ENCODE assay signal across 17 cellular contexts in the genomic region with DNA sequence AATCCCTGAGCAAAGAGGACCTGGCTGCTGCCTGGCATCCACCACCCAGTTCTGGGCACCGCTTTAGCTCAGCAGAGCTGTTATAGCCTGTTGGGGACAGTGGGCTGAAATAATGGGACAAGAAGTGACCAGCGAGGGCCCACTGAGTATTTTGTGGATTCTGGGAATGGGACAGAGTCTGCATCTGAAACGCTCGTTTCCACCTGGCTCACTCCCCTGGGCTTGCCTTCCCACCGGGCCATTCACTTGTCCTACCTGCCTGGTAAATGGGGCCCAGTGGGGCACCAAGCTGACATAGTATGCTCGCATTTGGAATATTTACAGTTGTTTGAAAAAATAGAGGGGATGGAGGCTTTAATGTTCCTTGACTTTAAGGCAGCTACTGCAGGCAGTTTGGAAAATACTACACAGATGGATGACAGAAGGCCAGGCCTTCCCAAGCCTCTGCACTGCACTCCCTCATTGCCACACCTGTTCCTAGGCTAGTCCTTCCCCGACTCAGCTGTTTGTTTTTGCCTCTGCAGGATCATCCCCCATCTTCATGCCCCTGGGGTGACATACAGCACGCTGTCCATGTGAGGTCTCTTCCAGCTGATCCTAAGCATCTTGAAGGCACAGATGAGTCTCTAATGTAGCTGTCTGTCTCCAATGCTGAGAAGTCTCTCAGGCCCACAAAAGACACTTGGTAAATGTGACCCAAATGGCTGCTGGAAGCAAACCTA.
DNase-seq lines count a peak whose midpoint lies in the region; ATAC-seq, FAIRE-seq and TF ChIP-seq lines count a peak whose summit lies in the region.
"Had no signal": no experiment of that assay in that cellular context is flagged by ENCODE, and none has a peak within 500 bp of the region (broad histone marks: within the 10 kb centered on the region; RNA-seq: fewer than 3 reads in every experiment).

No MANE protein-coding gene starts in this region.

- H3K79me2 ChIP-seq in H9 (ENCODE audit: insufficient read depth, low read length) (no peaks in the 10 kb centered on the region), H1 (ENCODE audit: control insufficient read depth in 1 of 2, insufficient read depth in 2 of 2, low read length in 2 of 2) (no peaks in the 10 kb centered on the region)

- no peak overlapping the region; a peak in 2 of 7 replicates for H3K27ac Mint-ChIP-seq in H9

- H3K36me3 Mint-ChIP-seq in H9 (ENCODE audit: insufficient read depth in 1 of 3, low read depth in 3 of 3) = no peaks in the 10 kb centered on the region; a peak in 1 of 7 replicates

- H3K27me3 ChIP-seq in H9 (ENCODE audit: insufficient read depth, low read length) (no peaks in the 10 kb centered on the region), H1 (replicated peaks in 1 of 4; ENCODE audit: control insufficient read depth in 3 of 4, extremely low read depth in 1 of 4, insufficient read depth in 3 of 4, low read length in 3 of 4) (peaks cover 0 to 10% (median 5%) of the 10 kb centered on the region in 4 experiments; a peak in 4 of 7 replicates), neuronal stem cell (ENCODE audit: control insufficient read depth in 3 of 3, insufficient read depth in 3 of 3, low read depth in 1 of 3, low read length in 3 of 3) (no peaks in the 10 kb centered on the region), lower lobe of right lung (ENCODE audit: low read depth) (no peaks in the 10 kb centered on the region), suprapubic skin (no peaks in the 10 kb centered on the region)
- H3K27me3 ChIP-seq: SJSA1 had no signal

- H3K18ac ChIP-seq in H9 (ENCODE audit: insufficient read length, low read depth, low read length) (no peak overlapping the region), H1 (ENCODE audit: extremely low read depth, low read length) (no peak overlapping the region), neuronal stem cell (ENCODE audit: low read length) (no peak overlapping the region)

- no peak overlapping the region for H3K4me2 ChIP-seq in H9 (ENCODE audit: insufficient read depth, insufficient read length, low read length)
- 0 out of 4 replicates have a peak overlapping the region, but pooled peaks of 1 of the 2 experiments have one; percentile 4 for H3K4me2 ChIP-seq in H1 (ENCODE audit: insufficient read depth in 1 of 2, low read depth in 2 of 2, low read length in 2 of 2)
- no peak overlapping the region for H3K4me2 ChIP-seq in neuronal stem cell (ENCODE audit: insufficient read depth, low read length, poor library complexity, severe bottlenecking)

- H2BK15ac ChIP-seq in H9 (ENCODE audit: low read depth, low read length) (no peak overlapping the region), H1 (ENCODE audit: low read length) (no peak overlapping the region), neuronal stem cell (ENCODE audit: low read length) (no peak overlapping the region)

- H2AK5ac ChIP-seq in H9 (ENCODE audit: insufficient read length, low read length) = no peak overlapping the region
- no peak overlapping the region for H2AK5ac ChIP-seq in H1 (ENCODE audit: low read depth, low read length)
- no peak overlapping the region for H2AK5ac ChIP-seq in neuronal stem cell (ENCODE audit: low read depth, low read length)

- H3K4me1 ChIP-seq in H9 (ENCODE audit: insufficient read depth, low read length) (peaks cover 12% of the 10 kb centered on the region), H1 (replicated peaks in 1 of 4; ENCODE audit: control insufficient read depth in 3 of 4, insufficient read depth in 4 of 4, low read length in 3 of 4) (peaks cover 11 to 33% (median 23%) of the 10 kb centered on the region in 4 experiments), neuronal stem cell (ENCODE audit: control insufficient read depth in 2 of 2, insufficient read depth in 1 of 2, low read depth in 1 of 2, low read length in 2 of 2) (peaks cover 10 to 14% of the 10 kb centered on the region in 2 donors), lower lobe of right lung (no peaks in the 10 kb centered on the region), suprapubic skin (no peaks in the 10 kb centered on the region)

- H3T11ph ChIP-seq in H9 (ENCODE audit: low read length) = no peak overlapping the region

- POLR2A ChIA-PET in H1 (lab: Charles Lee; ENCODE audit: partially characterized antibody) = interaction anchor here (1.1 to 1.3 kb wide), 3 partner anchors 11 to 21 kb away, joined by 3 to 4 read pairs (median 3); no protein-coding TSS in a partner anchor

- no peak for ATAC-seq in lower lobe of right lung
- no peak for ATAC-seq in GM21423 (IDR thresholded peaks at IDR 0.05; ENCODE audit: unreplicated experiment)
- ATAC-seq in HG02938 (IDR thresholded peaks at IDR 0.05; ENCODE audit: unreplicated experiment) = no peak

- H2BK5ac ChIP-seq in H9 (ENCODE audit: insufficient read length, low read length) = no peak overlapping the region
- no peak overlapping the region for H2BK5ac ChIP-seq in H1 (ENCODE audit: low read depth, low read length)
- H2BK5ac ChIP-seq in neuronal stem cell (ENCODE audit: low read length) = no peak overlapping the region

- no peaks in the 10 kb centered on the region for H3K9me3 Mint-ChIP-seq in H9

- H4K20me1 ChIP-seq in H9 (ENCODE audit: control insufficient read depth, insufficient read depth, insufficient read length) (no peaks in the 10 kb centered on the region), H1 (replicated peaks in 1 of 2; ENCODE audit: control insufficient read depth in 1 of 2, insufficient read depth in 2 of 2, low read length in 2 of 2) (no peaks in the 10 kb centered on the region)

- peaks cover 67% of the 10 kb centered on the region for H3K27me3 Mint-ChIP-seq in H9 (ENCODE audit: low read depth)

- H3K4me3 ChIP-seq in H1 (ENCODE audit: extremely low read depth in 1 of 4, insufficient read depth in 2 of 4, low read depth in 3 of 4, low read length in 4 of 4) (no peak overlapping the region), neuronal stem cell (ENCODE audit: low read length in 2 of 2) (no peak overlapping the region), lower lobe of right lung (no peak overlapping the region), suprapubic skin (no peak overlapping the region)
- H3K4me3 ChIP-seq: SJSA1 had no signal

- no peak for TF ChIP-seq RAD21 in H1 (IDR thresholded peaks at IDR 0.05 in 1 of 2, conservative IDR thresholded peaks at IDR 0.05 in 1 of 2; ENCODE audit: low read depth in 2 of 2, low read length in 2 of 2)

- H3K14ac ChIP-seq in H9 (ENCODE audit: insufficient read depth, low read length) = no peak overlapping the region
- H3K14ac ChIP-seq in H1 (ENCODE audit: insufficient read length) = no peak overlapping the region
- H3K14ac ChIP-seq in neuronal stem cell (ENCODE audit: low read length) = no peak overlapping the region

- H3K23ac ChIP-seq in H9 (ENCODE audit: insufficient read length, low read depth, low read length) (no peak overlapping the region), H1 (ENCODE audit: insufficient read length) (no peak overlapping the region), neuronal stem cell (ENCODE audit: low read depth, low read length, poor library complexity) (no peak overlapping the region)

- H4K8ac ChIP-seq in H9 (replicated peaks; ENCODE audit: insufficient read length, low read depth, low read length) = no peak overlapping the region
- H4K8ac ChIP-seq in H1 (ENCODE audit: extremely low read depth, insufficient read depth, low read length) = no peak overlapping the region
- H4K8ac ChIP-seq in neuronal stem cell (ENCODE audit: low read depth, low read length) = no peak overlapping the region

- CTCF ChIA-PET in H1 (lab: Charles Lee; ENCODE audit: partially characterized antibody) = interaction anchor here (0.8 to 1.8 kb wide), 6 partner anchors 10 to 142 kb away, joined by 3 to 10 read pairs (median 4); no protein-coding TSS in a partner anchor

- H4K5ac ChIP-seq in H9 (ENCODE audit: insufficient read length, low read depth, low read length) (no peak overlapping the region), H1 (ENCODE audit: insufficient read length, low read depth, low read length) (no peak overlapping the region)

- no peak overlapping the region for H3K4ac ChIP-seq in H9 (ENCODE audit: low read depth, low read length)
- H3K4ac ChIP-seq in H1 (replicated peaks; ENCODE audit: insufficient read length, low read depth, low read length) = no peak overlapping the region
- H3K4ac ChIP-seq in neuronal stem cell (ENCODE audit: low read length) = no peak overlapping the region

- H2AFZ ChIP-seq in H9 (ENCODE audit: low read length) (no peak overlapping the region), H1 (ENCODE audit: low read length) (no peak overlapping the region), neuronal stem cell (ENCODE audit: low read length) (no peak overlapping the region)

- H3K79me1 ChIP-seq in H9 (ENCODE audit: insufficient read depth, low read depth, low read length, poor library complexity, severe bottlenecking) (no peaks in the 10 kb centered on the region), H1 (ENCODE audit: low read depth, low read length) (no peaks in the 10 kb centered on the region), neuronal stem cell (ENCODE audit: low read depth, low read length) (no peaks in the 10 kb centered on the region)

- H3K9me3 ChIP-seq in H9 (ENCODE audit: control insufficient read depth, low read depth, low read length) (no peaks in the 10 kb centered on the region), H1 (ENCODE audit: insufficient read depth in 2 of 2, low read depth in 1 of 2, low read length in 1 of 2) (no peaks in the 10 kb centered on the region), neuronal stem cell (replicated peaks in 1 of 2; ENCODE audit: control insufficient read depth in 2 of 2, insufficient read depth in 1 of 2, low read depth in 1 of 2, low read length in 2 of 2) (no peaks in the 10 kb centered on the region), lower lobe of right lung (no peaks in the 10 kb centered on the region), suprapubic skin (no peaks in the 10 kb centered on the region)
- H3K9me3 ChIP-seq: SJSA1 had no signal

- no peak for FAIRE-seq in H1 (lab: Jason Lieb, UNC)

- no peak overlapping the region for H3K56ac ChIP-seq in H9 (ENCODE audit: insufficient read length, low read depth, low read length)
- H3K56ac ChIP-seq in H1 (replicated peaks; ENCODE audit: insufficient read length, low read depth, low read length) = no peak overlapping the region

- intact Hi-C loops in lower lobe of right lung (cut with DNase I) = no loop called here

- H3K36me3 ChIP-seq in H1 (ENCODE audit: control insufficient read depth in 2 of 4, insufficient read depth in 4 of 4, low read length in 3 of 4) (no peaks in the 10 kb centered on the region), neuronal stem cell (replicated peaks in 1 of 2; ENCODE audit: control insufficient read depth in 2 of 2, insufficient read depth in 2 of 2, low read length in 2 of 2) (no peaks in the 10 kb centered on the region), lower lobe of right lung (no peaks in the 10 kb centered on the region), suprapubic skin (no peaks in the 10 kb centered on the region)
- H3K36me3 ChIP-seq: SJSA1 had no signal

- no peak for TF ChIP-seq POLR2A in H1 (IDR thresholded peaks at IDR 0.05; ENCODE audit: control extremely low read depth in 1 of 2, low read depth in 2 of 2, low read length in 2 of 2)
- no peak for TF ChIP-seq POLR2A in suprapubic skin (IDR thresholded peaks at IDR 0.05)

- H2BK20ac ChIP-seq in H9 (ENCODE audit: low read depth, low read length, poor library complexity, severe bottlenecking) (no peak overlapping the region), H1 (ENCODE audit: low read length) (no peak overlapping the region)

- H3K27ac ChIP-seq in H9 (ENCODE audit: insufficient read length, low read depth, low read length) = no peak overlapping the region
- no peak overlapping the region for H3K27ac ChIP-seq in H1 (ENCODE audit: low read depth, low read length)
- H3K27ac ChIP-seq in neuronal stem cell (replicated peaks; ENCODE audit: low read length) = no peak overlapping the region
- no peak overlapping the region for H3K27ac ChIP-seq in lower lobe of right lung
- H3K27ac ChIP-seq in suprapubic skin = no peak overlapping the region
- H3K27ac ChIP-seq: RWPE1, SJSA1 had no signal

- H3K23me2 ChIP-seq in H9 (ENCODE audit: insufficient read length, low read depth, low read length, poor library complexity, severe bottlenecking) = no peaks in the 10 kb centered on the region
- no peaks in the 10 kb centered on the region; the same call in 1 of the 2 replicates for H3K23me2 ChIP-seq in H1 (ENCODE audit: low read depth, low read length)

- H2BK12ac ChIP-seq in H9 (ENCODE audit: insufficient read length, low read depth, low read length) = no peak overlapping the region
- no peak overlapping the region for H2BK12ac ChIP-seq in H1 (ENCODE audit: low read depth, low read length)
- peak overlapping the region; percentile 10 for H2BK12ac ChIP-seq in neuronal stem cell (ENCODE audit: low read length)

- no CpG with 5 or more reads among the region's 8 CpGs for WGBS in H9 (ENCODE audit: extremely low coverage, insufficient read length, low lambda C conversion rate)
- WGBS in H1 (ENCODE audit: extremely low coverage in 1 of 2, insufficient coverage in 1 of 2, insufficient read length in 1 of 2, insufficient replicate concordance in 2 of 2, low coverage in 1 of 2, low lambda C conversion rate in 2 of 2, missing lambda C conversion rate in 1 of 2), 2 experiments = 23% methylated on average over 8 of the region's 8 CpGs; no CpG with 5 or more reads in 1 of the 2 experiments
- no CpG with 5 or more reads among the region's 8 CpGs for WGBS in neuronal stem cell (ENCODE audit: extremely low coverage in 2 of 2, insufficient read length in 2 of 2, insufficient replicate concordance in 1 of 2), 2 donors
- 89% methylated on average over 8 of the region's 8 CpGs for WGBS in suprapubic skin

- DNase-seq in H9 (peak; percentile 62), NCI-H2171 (lab: John Stamatoyannopoulos, UW) (peak; percentile 78), H1 (ENCODE audit: low read depth in 1 of 2, low spot score in 2 of 2) (peak in 1 of 2 experiments; percentile 61), neuronal stem cell (ENCODE audit: low spot score) (no peak), lower lobe of right lung (no peak), suprapubic skin (ENCODE audit: low spot score in 2 of 2) (no peak)
- DNase-seq: C1 segment of cervical spinal cord, KG1, NCI-H1048, NCI-H1436 treated with DMSO at 0.1 percent for 48 hours, NCI-H226, NCI-H69, SW 1271 had no signal

- H4K91ac ChIP-seq in H9 (ENCODE audit: insufficient read length, low read depth, low read length) (no peak overlapping the region), H1 (replicated peaks; ENCODE audit: insufficient read length, low read length) (no peak overlapping the region), neuronal stem cell (ENCODE audit: low read depth, low read length, poor library complexity) (no peak overlapping the region)

- no peak overlapping the region for H2BK120ac ChIP-seq in H9 (ENCODE audit: low read depth, low read length, poor library complexity, severe bottlenecking)
- no peak overlapping the region for H2BK120ac ChIP-seq in H1 (replicated peaks; ENCODE audit: low read depth, low read length)
- H2BK120ac ChIP-seq in neuronal stem cell (ENCODE audit: low read depth, low read length) = no peak overlapping the region

- H3K9ac ChIP-seq in H9 (ENCODE audit: extremely low read depth, insufficient read length, low read length) (no peak overlapping the region), H1 (replicated peaks in 1 of 4; ENCODE audit: extremely low read depth in 1 of 4, low read depth in 3 of 4, low read length in 3 of 4) (no peak overlapping the region), neuronal stem cell (ENCODE audit: low read depth, low read length, poor library complexity) (no peak overlapping the region)

- H3K4me1 Mint-ChIP-seq in H9 = peaks cover 51 to 54% of the 10 kb centered on the region in 2 experiments

- TF ChIP-seq CTCF in H9 (conservative IDR thresholded peaks at IDR 0.05) = no peak
- TF ChIP-seq CTCF in H1 (IDR thresholded peaks at IDR 0.05; ENCODE audit: control extremely low read depth in 1 of 3, insufficient read depth in 1 of 3, low read depth in 1 of 3, low read length in 3 of 3) = no peak
- no peak for TF ChIP-seq CTCF in lower lobe of right lung (IDR thresholded peaks at IDR 0.05)
- TF ChIP-seq CTCF in suprapubic skin (IDR thresholded peaks at IDR 0.05) = no peak

- TF ChIP-seq EP300 in H1 (IDR thresholded peaks at IDR 0.05; ENCODE audit: borderline replicate concordance in 1 of 2, low read depth in 2 of 2, low read length in 2 of 2) (no peak), suprapubic skin (IDR thresholded peaks at IDR 0.05) (no peak)

- peak overlapping the region in 1 of 2 experiments; percentile 45; a peak in 2 of 5 replicates for H3K4me3 Mint-ChIP-seq in H9

Comparison
In these comparisons a context has a peak if more than half of its experiments do, and no peak if none do; other contexts are left out.
1. DNase-seq: peak in H9 (single experiment) and NCI-H2171 (single experiment); none in neuronal stem cell (single experiment), lower lobe of right lung (single experiment) and suprapubic skin (0 of 2).